ENCODE assay signal across 1 cellular context in the genomic region with DNA sequence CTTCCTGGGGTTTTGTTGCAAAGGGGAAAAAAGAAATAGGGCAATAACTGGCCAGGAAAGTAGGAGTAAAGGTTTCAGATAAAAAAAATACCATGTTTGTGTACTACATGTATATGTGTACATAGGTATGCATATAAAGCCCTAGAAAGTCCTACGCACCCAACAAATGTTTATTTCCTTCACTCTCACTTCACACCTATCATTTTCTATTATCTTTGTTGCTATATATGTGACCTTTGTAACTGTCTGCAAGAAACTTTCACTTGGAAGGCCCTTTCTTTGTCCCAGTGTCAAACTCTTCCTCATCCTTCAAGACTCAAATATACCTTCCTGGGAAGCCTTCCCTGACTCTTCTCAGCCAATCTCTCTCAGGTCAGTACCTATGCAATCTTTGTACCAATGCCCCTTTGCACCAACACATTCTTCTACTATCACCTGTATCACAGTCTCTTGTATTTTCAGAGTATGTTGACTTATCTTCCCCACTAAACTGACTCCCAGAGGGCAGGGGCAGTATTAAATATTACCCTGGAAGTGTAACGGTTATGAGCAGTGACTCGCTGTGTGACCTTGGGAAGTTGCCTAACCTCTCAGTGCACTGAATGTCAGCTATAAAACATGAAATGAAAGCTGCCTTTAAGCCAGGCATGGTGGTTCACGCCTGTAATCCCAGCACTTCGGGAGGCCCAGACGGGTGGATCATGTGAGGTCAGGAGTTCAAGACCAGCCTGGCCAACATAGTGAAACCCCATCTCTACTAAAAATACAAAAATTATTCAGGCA.
TF ChIP-seq lines count a peak whose summit lies in the region.

No MANE protein-coding gene starts in this region.

TF ChIP-seq in HepG2, 621 proteins besides CTCF, POLR2A, EP300 and RAD21 (continued from another document):
- TF ChIP-seq, protein P1, sequence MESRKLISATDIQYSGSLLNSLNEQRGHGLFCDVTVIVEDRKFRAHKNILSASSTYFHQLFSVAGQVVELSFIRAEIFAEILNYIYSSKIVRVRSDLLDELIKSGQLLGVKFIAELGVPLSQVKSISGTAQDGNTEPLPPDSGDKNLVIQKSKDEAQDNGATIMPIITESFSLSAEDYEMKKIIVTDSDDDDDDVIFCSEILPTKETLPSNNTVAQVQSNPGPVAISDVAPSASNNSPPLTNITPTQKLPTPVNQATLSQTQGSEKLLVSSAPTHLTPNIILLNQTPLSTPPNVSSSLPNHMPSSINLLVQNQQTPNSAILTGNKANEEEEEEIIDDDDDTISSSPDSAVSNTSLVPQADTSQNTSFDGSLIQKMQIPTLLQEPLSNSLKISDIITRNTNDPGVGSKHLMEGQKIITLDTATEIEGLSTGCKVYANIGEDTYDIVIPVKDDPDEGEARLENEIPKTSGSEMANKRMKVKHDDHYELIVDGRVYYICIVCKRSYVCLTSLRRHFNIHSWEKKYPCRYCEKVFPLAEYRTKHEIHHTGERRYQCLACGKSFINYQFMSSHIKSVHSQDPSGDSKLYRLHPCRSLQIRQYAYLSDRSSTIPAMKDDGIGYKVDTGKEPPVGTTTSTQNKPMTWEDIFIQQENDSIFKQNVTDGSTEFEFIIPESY (CRISPR knock-in tag; IDR thresholded peaks at IDR 0.05) = peak; percentile 34; the same call in 1 of the 2 replicates
- TF ChIP-seq, protein P2, sequence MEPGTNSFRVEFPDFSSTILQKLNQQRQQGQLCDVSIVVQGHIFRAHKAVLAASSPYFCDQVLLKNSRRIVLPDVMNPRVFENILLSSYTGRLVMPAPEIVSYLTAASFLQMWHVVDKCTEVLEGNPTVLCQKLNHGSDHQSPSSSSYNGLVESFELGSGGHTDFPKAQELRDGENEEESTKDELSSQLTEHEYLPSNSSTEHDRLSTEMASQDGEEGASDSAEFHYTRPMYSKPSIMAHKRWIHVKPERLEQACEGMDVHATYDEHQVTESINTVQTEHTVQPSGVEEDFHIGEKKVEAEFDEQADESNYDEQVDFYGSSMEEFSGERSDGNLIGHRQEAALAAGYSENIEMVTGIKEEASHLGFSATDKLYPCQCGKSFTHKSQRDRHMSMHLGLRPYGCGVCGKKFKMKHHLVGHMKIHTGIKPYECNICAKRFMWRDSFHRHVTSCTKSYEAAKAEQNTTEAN (CRISPR knock-in tag; conservative IDR thresholded peaks at IDR 0.05) = 0 out of 2 replicates have a peak, but pooled peaks have one; percentile 28
- TF ChIP-seq, protein P3, sequence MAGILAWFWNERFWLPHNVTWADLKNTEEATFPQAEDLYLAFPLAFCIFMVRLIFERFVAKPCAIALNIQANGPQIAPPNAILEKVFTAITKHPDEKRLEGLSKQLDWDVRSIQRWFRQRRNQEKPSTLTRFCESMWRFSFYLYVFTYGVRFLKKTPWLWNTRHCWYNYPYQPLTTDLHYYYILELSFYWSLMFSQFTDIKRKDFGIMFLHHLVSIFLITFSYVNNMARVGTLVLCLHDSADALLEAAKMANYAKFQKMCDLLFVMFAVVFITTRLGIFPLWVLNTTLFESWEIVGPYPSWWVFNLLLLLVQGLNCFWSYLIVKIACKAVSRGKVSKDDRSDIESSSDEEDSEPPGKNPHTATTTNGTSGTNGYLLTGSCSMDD (CRISPR knock-in tag; IDR thresholded peaks at IDR 0.05) = no peak
- TF ChIP-seq GTF3A (CRISPR knock-in tag; conservative IDR thresholded peaks at IDR 0.05) = no peak
- no peak for TF ChIP-seq SMAD1 (CRISPR knock-in tag; IDR thresholded peaks at IDR 0.05; ENCODE audit: borderline replicate concordance, low read depth)
- TF ChIP-seq CCAR2 (optimal IDR thresholded peaks at IDR 0.05; ENCODE audit: low read depth, low read length) = no peak
- no peak for TF ChIP-seq ZIK1 (CRISPR knock-in tag; IDR thresholded peaks at IDR 0.05; ENCODE audit: borderline replicate concordance, low read depth)
- 0 out of 2 replicates have a peak, but pooled peaks have one; percentile 39 for TF ChIP-seq RCOR2 (CRISPR knock-in tag; IDR thresholded peaks at IDR 0.05)
- peak; percentile 78 for TF ChIP-seq ZMYM3 (CRISPR knock-in tag; IDR thresholded peaks at IDR 0.05)
- TF ChIP-seq NFKB2 (CRISPR knock-in tag; IDR thresholded peaks at IDR 0.05; ENCODE audit: borderline replicate concordance) = no peak
- TF ChIP-seq HES4 (CRISPR knock-in tag; IDR thresholded peaks at IDR 0.05; ENCODE audit: borderline replicate concordance) = no peak
- TF ChIP-seq CEBPB (IDR thresholded peaks at IDR 0.05; ENCODE audit: borderline replicate concordance, low read depth, low read length) = peak; percentile 44; the same call in 1 of the 2 replicates
- TF ChIP-seq FOSL2 (CRISPR knock-in tag; IDR thresholded peaks at IDR 0.05) = peak; percentile 87
- TF ChIP-seq, protein P4, sequence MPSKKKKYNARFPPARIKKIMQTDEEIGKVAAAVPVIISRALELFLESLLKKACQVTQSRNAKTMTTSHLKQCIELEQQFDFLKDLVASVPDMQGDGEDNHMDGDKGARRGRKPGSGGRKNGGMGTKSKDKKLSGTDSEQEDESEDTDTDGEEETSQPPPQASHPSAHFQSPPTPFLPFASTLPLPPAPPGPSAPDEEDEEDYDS (CRISPR knock-in tag; IDR thresholded peaks at IDR 0.05) = no peak
- TF ChIP-seq ZBTB7A (CRISPR knock-in tag; IDR thresholded peaks at IDR 0.05) = 0 out of 2 replicates have a peak, but pooled peaks have one; percentile 19
- peak; percentile 95 for TF ChIP-seq ZNF768 (CRISPR knock-in tag; IDR thresholded peaks at IDR 0.05)
- TF ChIP-seq, protein P5, sequence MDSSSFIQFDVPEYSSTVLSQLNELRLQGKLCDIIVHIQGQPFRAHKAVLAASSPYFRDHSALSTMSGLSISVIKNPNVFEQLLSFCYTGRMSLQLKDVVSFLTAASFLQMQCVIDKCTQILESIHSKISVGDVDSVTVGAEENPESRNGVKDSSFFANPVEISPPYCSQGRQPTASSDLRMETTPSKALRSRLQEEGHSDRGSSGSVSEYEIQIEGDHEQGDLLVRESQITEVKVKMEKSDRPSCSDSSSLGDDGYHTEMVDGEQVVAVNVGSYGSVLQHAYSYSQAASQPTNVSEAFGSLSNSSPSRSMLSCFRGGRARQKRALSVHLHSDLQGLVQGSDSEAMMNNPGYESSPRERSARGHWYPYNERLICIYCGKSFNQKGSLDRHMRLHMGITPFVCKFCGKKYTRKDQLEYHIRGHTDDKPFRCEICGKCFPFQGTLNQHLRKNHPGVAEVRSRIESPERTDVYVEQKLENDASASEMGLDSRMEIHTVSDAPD (CRISPR knock-in tag; IDR thresholded peaks at IDR 0.05) = no peak
